8 cellular contexts compared by ENCODE assay signal in genomic region chr1:149792502-149792901, GRCh38. TPM values are rescaled to one million over a fixed set of nuclear protein-coding genes. Genes with fewer than 3 reads are reported as not detected.
A peak's percentile ranks its signal among the peaks of the same experiment; 100 is the strongest.
DNase-seq lines count a peak whose midpoint lies in the region; ATAC-seq and TF ChIP-seq lines count a peak whose summit lies in the region.
"Not testable (repeated sequence)": the region's sequence is repeated elsewhere in the genome, so short reads cannot be mapped to it uniquely, and the experiment has no call there.

No MANE protein-coding gene starts in this region.

- intact Hi-C loops in left lung (cut with DNase I): not testable (repeated sequence)

- H3K27ac Mint-ChIP-seq in activated CD8-positive, alpha-beta memory T cell treated with anti-CD3 and anti-CD28 coated beads, Interleukin-2, amount 10 ng/mL, durations not matched to agents 7 days and 5 days: peak overlapping the region; percentile 98

- not testable (repeated sequence) for H3K27me3 ChIP-seq in left lung

- H3K36me3 Mint-ChIP-seq in activated CD8-positive, alpha-beta memory T cell treated with anti-CD3 and anti-CD28 coated beads, Interleukin-2, amount 10 ng/mL, durations not matched to agents 7 days and 5 days: not testable (repeated sequence)

- H3K4me3 ChIP-seq in left lung: peak overlapping the region; percentile 38 to 49

- peak overlapping the region; percentile 88 for H3K4me3 Mint-ChIP-seq in activated CD8-positive, alpha-beta memory T cell treated with anti-CD3 and anti-CD28 coated beads, Interleukin-2, amount 10 ng/mL, durations not matched to agents 7 days and 5 days

- not testable (repeated sequence) for H3K9me3 Mint-ChIP-seq in activated CD8-positive, alpha-beta memory T cell treated with anti-CD3 and anti-CD28 coated beads, Interleukin-2, amount 10 ng/mL, durations not matched to agents 7 days and 5 days (ENCODE audit: low read depth)

- H3K4me1 ChIP-seq in left lung: not testable (repeated sequence)

- H3K4me1 Mint-ChIP-seq in activated CD8-positive, alpha-beta memory T cell treated with anti-CD3 and anti-CD28 coated beads, Interleukin-2, amount 10 ng/mL, durations not matched to agents 7 days and 5 days: not testable (repeated sequence)

- ATAC-seq in GM19324 (IDR thresholded peaks at IDR 0.05; ENCODE audit: low FRiP score, unreplicated experiment): peak; percentile 73
- peak; percentile 64 for ATAC-seq in HG03159 (IDR thresholded peaks at IDR 0.05; ENCODE audit: unreplicated experiment)
- ATAC-seq in activated CD8-positive, alpha-beta memory T cell treated with anti-CD3 and anti-CD28 coated beads, Interleukin-2, amount 10 ng/mL, durations not matched to agents 7 days and 5 days: peak; percentile 87
- peak; percentile 93 for ATAC-seq in left lung

- H3K27me3 Mint-ChIP-seq in activated CD8-positive, alpha-beta memory T cell treated with anti-CD3 and anti-CD28 coated beads, Interleukin-2, amount 10 ng/mL, durations not matched to agents 7 days and 5 days: not testable (repeated sequence)

- TF ChIP-seq CTCF in left lung (IDR thresholded peaks at IDR 0.05): peak; percentile 48 to 65

- DNase-seq in AG20443 (ENCODE audit: low spot score): peak; percentile 40
- peak; percentile 65 for DNase-seq in NCI-H748 (lab: John Stamatoyannopoulos, UW; ENCODE audit: unreplicated experiment)
- peak; percentile 72 for DNase-seq in activated CD8-positive, alpha-beta memory T cell treated with anti-CD3 and anti-CD28 coated beads, Interleukin-2, amount 10 ng/mL, durations not matched to agents 7 days and 5 days
- DNase-seq in ecto neural progenitor cell (ENCODE audit: low spot score): peak; percentile 67
- peak; percentile 43 to 87 for DNase-seq in left lung
- DNase-seq in stimulated activated CD4-positive, alpha-beta T cell treated with anti-CD3 and anti-CD28 coated beads, Interleukin-12 subunit alpha, Interleukin-12 subunit beta, amount 100 ng/mL, for 48 hours (ENCODE audit: low read depth in 2 of 3, low spot score in 1 of 3): peak in 2 of 3 donors; percentile 31 to 43

- CTCF ChIA-PET in activated CD8-positive, alpha-beta memory T cell treated with anti-CD3 and anti-CD28 coated beads, Interleukin-2, amount 10 ng/mL, durations not matched to agents 7 days and 5 days (lab: Charles Lee): not testable (repeated sequence)

- peak overlapping the region; percentile 85 for H3K27ac ChIP-seq in left lung

- H3K9me3 ChIP-seq in left lung: not testable (repeated sequence)

- H3K36me3 ChIP-seq in left lung: not testable (repeated sequence)

RNA-seq across cellular contexts. Expression of gene FCGR1A, which starts 10.0 kb away (rescaled TPM):
- total RNA-seq in activated CD8-positive, alpha-beta memory T cell treated with anti-CD3 and anti-CD28 coated beads, Interleukin-2, amount 10 ng/mL, durations not matched to agents 7 days and 5 days: under 1 TPM in 1 of 2 experiments, not detected in 1; 0.70 TPM
- 10 to 100 TPM; 16.7 to 43.6 TPM for total RNA-seq in left lung

Comparison
In these comparisons a context has a peak if more than half of its experiments do, and no peak if none do; other contexts are left out.
1. Peak in every context shown above with its lines: DNase-seq, ATAC-seq, H3K4me3 ChIP-seq and H3K27ac ChIP-seq.
2. RNA of gene FCGR1A, which starts 10.0 kb away (total RNA-seq): 16.7 to 43.6 TPM in left lung; 0.70 TPM in activated CD8-positive, alpha-beta memory T cell treated with anti-CD3 and anti-CD28 coated beads, Interleukin-2, amount 10 ng/mL, durations not matched to agents 7 days and 5 days; every median in the first group is over 10 times any median in the second.